ENCODE assay signal across 8 cellular contexts in genomic region chr1:36156329-36157114, GRCh38. TPM values are rescaled to one million over a fixed set of nuclear protein-coding genes. Genes with fewer than 3 reads are reported as not detected.
A peak's percentile ranks its signal among the peaks of the same experiment; 100 is the strongest.
DNase-seq lines count a peak whose midpoint lies in the region; ATAC-seq, FAIRE-seq and TF ChIP-seq lines count a peak whose summit lies in the region.

No MANE protein-coding gene starts in this region.

- no peaks in the 10 kb centered on the region; the same call in 1 of the 2 replicates for H4K20me1 ChIP-seq in GM12878 (ENCODE audit: control insufficient read depth, insufficient read depth)

- H3K36me3 ChIP-seq in GM12878 (ENCODE audit: control insufficient read depth in 2 of 2, insufficient read depth in 2 of 2, low read length in 1 of 2) (peaks cover 0 to 8% of the 10 kb centered on the region in 2 experiments; a peak in 1 of 4 replicates), iPS-18a (ENCODE audit: control insufficient read depth, low read depth, low read length) (peaks cover 4% of the 10 kb centered on the region), gastrocnemius medialis (no peaks in the 10 kb centered on the region)

- H3K79me2 ChIP-seq in GM12878 (ENCODE audit: control insufficient read depth, insufficient read depth, low read length), result peaks cover 64% of the 10 kb centered on the region

- H3K9ac ChIP-seq in GM12878 (ENCODE audit: control insufficient read depth, insufficient read depth, low read length) (peak overlapping the region; percentile 82), iPS-18a (ENCODE audit: low read length) (peak overlapping the region; percentile 70)

- H3K27me3 ChIP-seq in GM12878 (replicated peaks in 1 of 2; ENCODE audit: control insufficient read depth in 2 of 2, insufficient read depth in 2 of 2, low read length in 1 of 2), result no peaks in the 10 kb centered on the region
- H3K27me3 ChIP-seq in iPS-18a (ENCODE audit: control insufficient read depth, insufficient read depth, low read length), result peaks cover 29% of the 10 kb centered on the region
- no peaks in the 10 kb centered on the region for H3K27me3 ChIP-seq in gastrocnemius medialis

- no peak for FAIRE-seq in GM12878 (lab: Jason Lieb, UNC)

- no peak for TF ChIP-seq RAD21 in GM12878 (IDR thresholded peaks at IDR 0.05; ENCODE audit: insufficient read depth, low read depth, low read length)

- H3K4me2 ChIP-seq in GM12878 (ENCODE audit: control insufficient read depth, insufficient read depth), result peak overlapping the region; percentile 98

- RAD21 ChIA-PET in GM12878 (lab: Charles Lee; ENCODE audit: unreplicated experiment), result interaction anchor here (0.6 to 2.9 kb wide), 4 partner anchors 32 to 232 kb away, joined by 3 to 19 read pairs (median 4); no protein-coding TSS in a partner anchor

- TF ChIP-seq POLR2A in GM12878 (IDR thresholded peaks at IDR 0.05; ENCODE audit: low read depth, low read length) (peak; percentile 70; the same call in 1 of the 2 replicates), gastrocnemius medialis (IDR thresholded peaks at IDR 0.05) (no peak)

- no TSS peak for BruUV-seq in GM12878 (replicated peaks; lab: Mats Ljungman, UMichigan)

- intact Hi-C loops in GM12878 (cut with micrococcal nuclease; ENCODE audit: unreplicated experiment), result loop anchor here (10.0 kb wide), 1 partner anchor 228 kb away; the partner anchor contains the start of gene STK40
- intact Hi-C loops in gastrocnemius medialis (cut with DNase I; ENCODE audit: low total_unique reads), result no loop called here

- SMC1A ChIA-PET in GM12878 (lab: Charles Lee; ENCODE audit: uncharacterized antibody, unreplicated experiment), result interaction anchor here (1.2 to 2.4 kb wide), 2 partner anchors 31 kb away, joined by 3 to 6 read pairs; no protein-coding TSS in a partner anchor

- H2AFZ ChIP-seq in GM12878 (ENCODE audit: control insufficient read depth, low read depth, low read length), result peak overlapping the region; percentile 47

- 2% methylated on average over 39 of the region's 69 CpGs for WGBS in GM12878 (ENCODE audit: insufficient coverage, insufficient replicate concordance, low lambda C conversion rate, missing lambda C conversion rate)

- H3K4me3 ChIP-seq in AG09309 (ENCODE audit: control insufficient read depth, low read depth, low read length), result peak overlapping the region; percentile 99
- peak overlapping the region; percentile 99 for H3K4me3 ChIP-seq in GM12878
- peak overlapping the region; percentile 88 for H3K4me3 ChIP-seq in iPS-18a (ENCODE audit: low read length)
- H3K4me3 ChIP-seq in gastrocnemius medialis, result peak overlapping the region; percentile 77 to 99 (median 91)

- CTCF ChIA-PET in GM12878 (lab: Yijun Ruan, JAX), result interaction anchor here (0.8 to 10.2 kb wide), 5 partner anchors 14 to 265 kb away, joined by 3 to 262 read pairs (median 4); partner anchors contain the start of gene SH3D21

- POLR2A ChIA-PET in GM12878 (lab: Charles Lee), result interaction anchor here (0.6 to 3.7 kb wide), 7 partner anchors 15 to 1319 kb away, joined by 3 to 13 read pairs (median 4); partner anchors contain the start of gene THRAP3

- TF ChIP-seq EP300 in GM12878 (IDR thresholded peaks at IDR 0.05; ENCODE audit: borderline replicate concordance in 1 of 2, control insufficient read depth in 1 of 2, low read depth in 2 of 2, low read length in 2 of 2), result no peak

- H3K27ac ChIP-seq in GM12878 (ENCODE audit: control insufficient read depth, insufficient read depth) (peak overlapping the region; percentile 85), iPS-18a (ENCODE audit: low read length) (no peak overlapping the region), gastrocnemius medialis (peak overlapping the region; percentile 96 to 100 (median 99))

- H3K9me3 ChIP-seq in GM12878 (replicated peaks; ENCODE audit: control insufficient read depth, insufficient read depth, low read length), result no peaks in the 10 kb centered on the region
- no peaks in the 10 kb centered on the region for H3K9me3 ChIP-seq in iPS-18a (ENCODE audit: control insufficient read depth, low read depth, low read length)
- no peaks in the 10 kb centered on the region for H3K9me3 ChIP-seq in gastrocnemius medialis

- in situ Hi-C loops in GM12878 (cut with MboI), result no loop called here
- in situ Hi-C loops in gastrocnemius medialis (cut with MboI; ENCODE audit: low sequenced_read_pairs in 4 of 4), result loop anchor here in 1 of 4 donors (10.0 kb wide), 1 partner anchor 128 kb away; no protein-coding TSS in a partner anchor

- TF ChIP-seq CTCF in AG09309 (IDR thresholded peaks at IDR 0.05; ENCODE audit: control insufficient read depth, insufficient read depth, low read depth, low read length, missing control alignments) (no peak), GM12878 (IDR thresholded peaks at IDR 0.05 in 2 of 3, conservative IDR thresholded peaks at IDR 0.05 in 1 of 3; ENCODE audit: control insufficient read depth in 2 of 3, extremely low read depth in 1 of 3, insufficient read depth in 1 of 3, low read depth in 3 of 3, low read length in 3 of 3) (no peak), gastrocnemius medialis (IDR thresholded peaks at IDR 0.05 in 4 of 5, conservative IDR thresholded peaks at IDR 0.05 in 1 of 5) (peak in 1 of 5 experiments; percentile 13)

- ATAC-seq in GM18909 (IDR thresholded peaks at IDR 0.05; ENCODE audit: poor library complexity, unreplicated experiment) (peak; percentile 15), GM12878 (peak; percentile 58), gastrocnemius medialis (peak; percentile 35 to 45), GM18520 (IDR thresholded peaks at IDR 0.05; ENCODE audit: unreplicated experiment) (no peak)

- DNase-seq in AG09309 (ENCODE audit: low read depth), result no peak
- peak; percentile 65 for DNase-seq in M059J (ENCODE audit: low read depth)
- DNase-seq in T-helper 2 cell, result peak in 3 of 5 experiments; percentile 40 to 79 (median 48)
- DNase-seq in GM12878 (ENCODE audit: low read depth, low spot score), result no peak
- DNase-seq in gastrocnemius medialis, result peak in 1 of 2 donors; percentile 68

- H3K4me1 ChIP-seq in GM12878 (ENCODE audit: control insufficient read depth, insufficient read depth, low read length) (peaks cover 40% of the 10 kb centered on the region), iPS-18a (ENCODE audit: control insufficient read depth, low read depth, low read length) (peaks cover 26% of the 10 kb centered on the region), gastrocnemius medialis (peaks cover 56 to 65% of the 10 kb centered on the region in 2 donors)

RNA-seq across cellular contexts. Expression of gene MAP7D1, which starts 0.6 kb away (rescaled TPM):
- 176 and 265 TPM in 2 replicates for total RNA-seq in M059J (2014; rRNA removed; shearing (Covaris generic))
- 40.9 and 49.7 TPM in 2 replicates for total RNA-seq in GM12878 (2013; cell fraction: nucleolus; rRNA removed)
- 36.2 and 44.4 TPM in 2 replicates for total RNA-seq in GM12878 (2014; rRNA removed)
- total RNA-seq in GM12878 (2014; rRNA removed; fragmentation: Illumina TruSeq; extraction: Trizol), result 26.9 and 32.0 TPM in 2 replicates
- total RNA-seq in GM12878 (2021), result 95.6 and 97.6 TPM in 2 replicates
- polyA plus RNA-seq in GM12878 (2011; ENCODE audit: low read depth), result 26.1 TPM
- 10.2 and 16.4 TPM in 2 replicates for polyA plus RNA-seq in GM12878 (2011; rRNA removed)
- 16.5 and 22.1 TPM in 2 replicates for polyA plus RNA-seq in GM12878 (2011; cell fraction: cytosol; rRNA removed)
- polyA plus RNA-seq in GM12878 (2011; cell fraction: nucleus; rRNA removed), result 40.7 and 54.8 TPM in 2 replicates
- 34.5 and 44.0 TPM in 2 replicates for polyA plus RNA-seq in GM12878 (2012)
- polyA plus RNA-seq in GM12878 (2014; fragmentation: Illumina TruSeq; extraction: Trizol), result 17.8 and 38.9 TPM in 2 replicates
- 10 to 100 TPM in 1 of 2 experiments, 1 to 10 TPM in 1; 4.4 to 11.2 TPM for polyA plus RNA-seq in GM12878 (2014; fragmentation: Nextera tagmentation; extraction: Ambion mirVana)
- polyA plus RNA-seq in GM12878 (2014; rRNA removed), result 45.3 and 55.6 TPM in 2 replicates
- 10 to 100 TPM; 10.0 to 14.4 TPM for polyA plus RNA-seq in GM12878 (2016; fragmentation: Nextera tagmentation; extraction: Ambion mirVana)
- polyA minus RNA-seq in GM12878 (2011; rRNA and poly(A)+ RNA removed), result 9.6 and 19.9 TPM in 2 replicates
- 19.1 and 22.8 TPM in 2 replicates for polyA minus RNA-seq in GM12878 (2011; cell fraction: cytosol; rRNA and poly(A)+ RNA removed)
- polyA minus RNA-seq in GM12878 (2011; cell fraction: nucleus; rRNA and poly(A)+ RNA removed), result 8.7 and 20.3 TPM in 2 replicates
- total RNA-seq in gastrocnemius medialis, result 100 to 1,000 TPM; 376 to 967 (median 474) TPM

RNA-seq across cellular contexts. Expression of gene TRAPPC3, which starts 7.2 kb away (rescaled TPM):
- total RNA-seq in M059J (2014; rRNA removed; shearing (Covaris generic)), result 132 and 147 TPM in 2 replicates
- 29.1 and 32.2 TPM in 2 replicates for total RNA-seq in GM12878 (2013; cell fraction: nucleolus; rRNA removed)
- total RNA-seq in GM12878 (2014; rRNA removed), result 68.0 and 72.2 TPM in 2 replicates
- 59.7 and 59.9 TPM in 2 replicates for total RNA-seq in GM12878 (2014; rRNA removed; fragmentation: Illumina TruSeq; extraction: Trizol)
- 54.4 and 60.0 TPM in 2 replicates for total RNA-seq in GM12878 (2021)
- 43.1 TPM for polyA plus RNA-seq in GM12878 (2011; ENCODE audit: low read depth)
- polyA plus RNA-seq in GM12878 (2011; rRNA removed), result 75.3 and 80.2 TPM in 2 replicates
- 60.3 and 63.1 TPM in 2 replicates for polyA plus RNA-seq in GM12878 (2011; cell fraction: cytosol; rRNA removed)
- 37.8 and 39.7 TPM in 2 replicates for polyA plus RNA-seq in GM12878 (2011; cell fraction: nucleus; rRNA removed)
- 39.8 and 44.0 TPM in 2 replicates for polyA plus RNA-seq in GM12878 (2012)
- polyA plus RNA-seq in GM12878 (2014; fragmentation: Illumina TruSeq; extraction: Trizol), result 77.8 and 93.7 TPM in 2 replicates
- 10 to 100 TPM; 14.7 to 24.5 TPM for polyA plus RNA-seq in GM12878 (2014; fragmentation: Nextera tagmentation; extraction: Ambion mirVana)
- 73.1 and 74.9 TPM in 2 replicates for polyA plus RNA-seq in GM12878 (2014; rRNA removed)
- polyA plus RNA-seq in GM12878 (2016; fragmentation: Nextera tagmentation; extraction: Ambion mirVana), result 100 to 1,000 TPM; 113 to 122 TPM
- 22.7 and 23.2 TPM in 2 replicates for polyA minus RNA-seq in GM12878 (2011; rRNA and poly(A)+ RNA removed)
- 11.0 and 13.9 TPM in 2 replicates for polyA minus RNA-seq in GM12878 (2011; cell fraction: cytosol; rRNA and poly(A)+ RNA removed)
- 6.9 and 11.8 TPM in 2 replicates for polyA minus RNA-seq in GM12878 (2011; cell fraction: nucleus; rRNA and poly(A)+ RNA removed)
- 10 to 100 TPM; 57.5 to 72.4 (median 63.5) TPM for total RNA-seq in gastrocnemius medialis

RNA-seq across cellular contexts. Expression of gene COL8A2, which starts 31.5 kb away (rescaled TPM):
- 1.7 and 2.2 TPM in 2 replicates for total RNA-seq in M059J (2014; rRNA removed; shearing (Covaris generic))
- 0.10 and 0.29 TPM in 2 replicates for total RNA-seq in GM12878 (2013; cell fraction: nucleolus; rRNA removed)
- total RNA-seq in GM12878 (2014; rRNA removed) (0.05 TPM in 1 of 2 replicates, not detected in the other), GM12878 (2014; rRNA removed; fragmentation: Illumina TruSeq; extraction: Trizol) (not detected in 2 replicates), GM12878 (2021) (0.08 TPM in 1 of 2 replicates, not detected in the other), gastrocnemius medialis (1 to 10 TPM in 1 of 4 donors, under 1 TPM in 3; 0.61 to 1.6 (median 0.81) TPM)
- 0.05 TPM for polyA plus RNA-seq in GM12878 (2011; ENCODE audit: low read depth)
- polyA plus RNA-seq in GM12878 (2011; rRNA removed) (not detected in 2 replicates), GM12878 (2014; fragmentation: Illumina TruSeq; extraction: Trizol) (0.01 TPM in 1 of 2 replicates, not detected in the other), GM12878 (2014; fragmentation: Nextera tagmentation; extraction: Ambion mirVana) (not detected), GM12878 (2014; rRNA removed) (0.03 TPM in 1 of 2 replicates, not detected in the other), GM12878 (2016; fragmentation: Nextera tagmentation; extraction: Ambion mirVana) (not detected)
- polyA plus RNA-seq in GM12878 (2011; cell fraction: cytosol; rRNA removed), result not detected in 2 replicates
- polyA plus RNA-seq in GM12878 (2011; cell fraction: nucleus; rRNA removed), result 0.03 TPM in 1 of 2 replicates, not detected in the other
- polyA plus RNA-seq in GM12878 (2012), result 0.03 and 0.07 TPM in 2 replicates
- not detected in 2 replicates for polyA minus RNA-seq in GM12878 (2011; rRNA and poly(A)+ RNA removed)
- not detected in 2 replicates for polyA minus RNA-seq in GM12878 (2011; cell fraction: cytosol; rRNA and poly(A)+ RNA removed)
- polyA minus RNA-seq in GM12878 (2011; cell fraction: nucleus; rRNA and poly(A)+ RNA removed), result not detected in 2 replicates

Comparison
In these comparisons a context has a peak if more than half of its experiments do, and no peak if none do; other contexts are left out.
1. DNase-seq: peak in M059J (single experiment) and T-helper 2 cell (3 of 5); none in AG09309 (single experiment) and GM12878 (single experiment).
2. Peak in every context shown above with its lines, with median percentiles within 50 percentile points of each other: H3K4me3 ChIP-seq.